Comparison of ENCODE assay signal across 8 cellular contexts in genomic region chr11:103682318-103683184, GRCh38.
DNase-seq lines count a peak whose midpoint lies in the region; ATAC-seq and TF ChIP-seq lines count a peak whose summit lies in the region.

No MANE protein-coding gene starts in this region.

- POLR2A ChIA-PET in WTC11 (lab: Charles Lee) = no interaction called here

- no peaks in the 10 kb centered on the region for H3K36me3 Mint-ChIP-seq in WTC11

- H3K36me3 ChIP-seq in BE2C (no peaks in the 10 kb centered on the region), liver (ENCODE audit: control insufficient read depth in 4 of 4, insufficient read depth in 3 of 4, low read depth in 1 of 4, low read length in 3 of 4) (no peaks in the 10 kb centered on the region)

- no peaks in the 10 kb centered on the region for H3K27me3 Mint-ChIP-seq in WTC11 (ENCODE audit: low read depth)

- peak; percentile 92 for TF ChIP-seq RAD21 in liver (IDR thresholded peaks at IDR 0.05)

- H3K4me1 Mint-ChIP-seq in WTC11 = peaks cover 20% of the 10 kb centered on the region

- H3K4me3 ChIP-seq in BE2C (ENCODE audit: low read depth, low read length) = peak overlapping the region; percentile 1; the same call in 1 of the 2 replicates
- H3K4me3 ChIP-seq in liver (ENCODE audit: low read depth in 1 of 3, low read length in 3 of 3) = no peak overlapping the region

- no peak overlapping the region for H3K27ac Mint-ChIP-seq in WTC11

- peak; percentile 67 for DNase-seq in BE2C
- DNase-seq in NCI-H2227 treated with DMSO at 0.1 percent for 48 hours (lab: John Stamatoyannopoulos, UW) = peak; percentile 66
- peak; percentile 66 for DNase-seq in WTC11 (ENCODE audit: low spot score)
- peak; percentile 74 for DNase-seq in dedifferentiated amniotic fluid mesenchymal stem cell (ENCODE audit: extremely low spot score)
- DNase-seq in stimulated activated CD8-positive, alpha-beta memory T cell treated with anti-CD3 and anti-CD28 coated beads, Interleukin-12 subunit alpha, Interleukin-12 subunit beta, amount 100 ng/mL, for 4 hours (ENCODE audit: low read depth) = peak; percentile 2

- WGBS in liver = 15% methylated on average over 8 of the region's 8 CpGs

- no peaks in the 10 kb centered on the region for H3K27me3 ChIP-seq in BE2C
- no peaks in the 10 kb centered on the region for H3K27me3 ChIP-seq in liver (ENCODE audit: control insufficient read depth in 4 of 4, insufficient read depth in 4 of 4, low read length in 3 of 4)

- H3K4me3 Mint-ChIP-seq in WTC11 = peak overlapping the region; percentile 16

- CTCF ChIA-PET in WTC11 (lab: Charles Lee) = interaction anchor here (0.5 to 1.9 kb wide), 56 partner anchors 10 to 1159 kb away, joined by 3 to 41 read pairs (median 4); partner anchors contain the start of gene PDGFD

- no peak overlapping the region for H3K27ac ChIP-seq in liver (ENCODE audit: low read depth in 1 of 2, low read length in 2 of 2)

- H3K4me1 ChIP-seq in BE2C (peaks cover 3% of the 10 kb centered on the region), liver (ENCODE audit: control insufficient read depth in 4 of 4, insufficient read depth in 4 of 4, low read length in 3 of 4) (no peaks in the 10 kb centered on the region)

- TF ChIP-seq CTCF in BE2C (IDR thresholded peaks at IDR 0.05; ENCODE audit: low read depth, low read length) (peak; percentile 92), WTC11 (IDR thresholded peaks at IDR 0.05) (peak; percentile 82), liver (IDR thresholded peaks at IDR 0.05; ENCODE audit: low read depth, low read length, missing input control) (peak; percentile 66)

- no peak overlapping the region for H3K9ac ChIP-seq in liver (ENCODE audit: low read depth in 1 of 2, low read length in 2 of 2)

- peaks cover 10% of the 10 kb centered on the region for H3K9me3 Mint-ChIP-seq in WTC11

- peak; percentile 96 for ATAC-seq in GM18907 (IDR thresholded peaks at IDR 0.05; ENCODE audit: unreplicated experiment)
- peak; percentile 95 for ATAC-seq in HG03095 (IDR thresholded peaks at IDR 0.05; ENCODE audit: unreplicated experiment)
- peak; percentile 96 for ATAC-seq in WTC11

- H3K9me3 ChIP-seq in BE2C = no peaks in the 10 kb centered on the region
- no peaks in the 10 kb centered on the region for H3K9me3 ChIP-seq in liver (ENCODE audit: control insufficient read depth in 4 of 4, low read length in 3 of 4)

TF ChIP-seq in WTC11, 78 proteins besides CTCF, POLR2A, EP300 and RAD21:
- 0 out of 2 replicates have a peak, but pooled peaks have one; percentile 17 for TF ChIP-seq ZBTB21 (CRISPR knock-in tag; IDR thresholded peaks at IDR 0.05; ENCODE audit: borderline replicate concordance)
- TF ChIP-seq PRDM15 (CRISPR knock-in tag; IDR thresholded peaks at IDR 0.05) = peak; percentile 95
- no peak for TF ChIP-seq ZNF512 (CRISPR knock-in tag; IDR thresholded peaks at IDR 0.05; ENCODE audit: borderline replicate concordance)
- TF ChIP-seq FOXK1 (CRISPR knock-in tag; IDR thresholded peaks at IDR 0.05) = 0 out of 2 replicates have a peak, but pooled peaks have one; percentile 55
- TF ChIP-seq ZNF138 (CRISPR knock-in tag; conservative IDR thresholded peaks at IDR 0.05) = no peak

TF ChIP-seq in liver, 16 proteins besides CTCF, POLR2A, EP300 and RAD21:
- TF ChIP-seq REST (IDR thresholded peaks at IDR 0.05) = no peak
- no peak for TF ChIP-seq TAF1 (conservative IDR thresholded peaks at IDR 0.05)
- TF ChIP-seq HNF4G (IDR thresholded peaks at IDR 0.05) = no peak
- peak in 1 of 2 donors; percentile 6 for TF ChIP-seq HNF4A (conservative IDR thresholded peaks at IDR 0.05)
- TF ChIP-seq NR2F2 (IDR thresholded peaks at IDR 0.05) = peak; percentile 83

Comparison
In these comparisons a context has a peak if more than half of its experiments do, and no peak if none do; other contexts are left out.
1. DNase-seq: peak in every context shown above with its lines; median percentile 74 in dedifferentiated amniotic fluid mesenchymal stem cell; 67 in BE2C; 66 in NCI-H2227 treated with DMSO at 0.1 percent for 48 hours; 66 in WTC11; 2 in stimulated activated CD8-positive, alpha-beta memory T cell treated with anti-CD3 and anti-CD28 coated beads, Interleukin-12 subunit alpha, Interleukin-12 subunit beta, amount 100 ng/mL, for 4 hours.